ENCODE assay signal across 1 cellular context in the genomic region with DNA sequence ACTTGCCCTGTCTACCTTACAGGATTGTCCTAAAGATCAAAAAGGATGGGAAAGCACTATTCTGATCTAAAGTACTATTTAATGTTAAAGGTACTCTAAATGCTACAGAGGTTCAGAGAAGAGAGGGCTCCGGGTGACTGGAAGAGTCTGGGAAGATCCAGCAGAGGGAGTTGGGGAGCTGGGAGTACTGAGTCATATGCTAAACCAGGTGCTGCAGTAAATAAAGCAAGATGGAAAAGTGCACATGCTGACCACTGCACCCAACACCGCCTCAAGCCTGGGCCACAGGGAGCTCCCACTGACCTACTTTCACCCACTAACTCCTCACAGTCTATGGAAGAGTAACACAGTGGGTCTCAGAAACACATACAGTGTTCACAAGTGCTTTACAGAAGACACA.
TF ChIP-seq lines count a peak whose summit lies in the region.

No MANE protein-coding gene starts in this region.

TF ChIP-seq in WTC11, 78 proteins besides CTCF, POLR2A, EP300 and RAD21 (continued from another document):
- TF ChIP-seq, protein P1, sequence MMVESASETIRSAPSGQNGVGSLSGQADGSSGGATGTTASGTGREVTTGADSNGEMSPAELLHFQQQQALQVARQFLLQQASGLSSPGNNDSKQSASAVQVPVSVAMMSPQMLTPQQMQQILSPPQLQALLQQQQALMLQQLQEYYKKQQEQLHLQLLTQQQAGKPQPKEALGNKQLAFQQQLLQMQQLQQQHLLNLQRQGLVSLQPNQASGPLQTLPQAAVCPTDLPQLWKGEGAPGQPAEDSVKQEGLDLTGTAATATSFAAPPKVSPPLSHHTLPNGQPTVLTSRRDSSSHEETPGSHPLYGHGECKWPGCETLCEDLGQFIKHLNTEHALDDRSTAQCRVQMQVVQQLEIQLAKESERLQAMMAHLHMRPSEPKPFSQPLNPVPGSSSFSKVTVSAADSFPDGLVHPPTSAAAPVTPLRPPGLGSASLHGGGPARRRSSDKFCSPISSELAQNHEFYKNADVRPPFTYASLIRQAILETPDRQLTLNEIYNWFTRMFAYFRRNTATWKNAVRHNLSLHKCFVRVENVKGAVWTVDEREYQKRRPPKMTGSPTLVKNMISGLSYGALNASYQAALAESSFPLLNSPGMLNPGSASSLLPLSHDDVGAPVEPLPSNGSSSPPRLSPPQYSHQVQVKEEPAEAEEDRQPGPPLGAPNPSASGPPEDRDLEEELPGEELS (CRISPR knock-in tag; IDR thresholded peaks at IDR 0.05) = no peak
- TF ChIP-seq, protein P2, sequence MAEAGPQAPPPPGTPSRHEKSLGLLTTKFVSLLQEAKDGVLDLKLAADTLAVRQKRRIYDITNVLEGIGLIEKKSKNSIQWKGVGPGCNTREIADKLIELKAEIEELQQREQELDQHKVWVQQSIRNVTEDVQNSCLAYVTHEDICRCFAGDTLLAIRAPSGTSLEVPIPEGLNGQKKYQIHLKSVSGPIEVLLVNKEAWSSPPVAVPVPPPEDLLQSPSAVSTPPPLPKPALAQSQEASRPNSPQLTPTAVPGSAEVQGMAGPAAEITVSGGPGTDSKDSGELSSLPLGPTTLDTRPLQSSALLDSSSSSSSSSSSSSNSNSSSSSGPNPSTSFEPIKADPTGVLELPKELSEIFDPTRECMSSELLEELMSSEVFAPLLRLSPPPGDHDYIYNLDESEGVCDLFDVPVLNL (CRISPR knock-in tag; IDR thresholded peaks at IDR 0.05; ENCODE audit: borderline replicate concordance, low read depth) = no peak
- TF ChIP-seq ZNF219 (CRISPR knock-in tag; IDR thresholded peaks at IDR 0.05; ENCODE audit: borderline replicate concordance) = no peak
- TF ChIP-seq, protein P3, sequence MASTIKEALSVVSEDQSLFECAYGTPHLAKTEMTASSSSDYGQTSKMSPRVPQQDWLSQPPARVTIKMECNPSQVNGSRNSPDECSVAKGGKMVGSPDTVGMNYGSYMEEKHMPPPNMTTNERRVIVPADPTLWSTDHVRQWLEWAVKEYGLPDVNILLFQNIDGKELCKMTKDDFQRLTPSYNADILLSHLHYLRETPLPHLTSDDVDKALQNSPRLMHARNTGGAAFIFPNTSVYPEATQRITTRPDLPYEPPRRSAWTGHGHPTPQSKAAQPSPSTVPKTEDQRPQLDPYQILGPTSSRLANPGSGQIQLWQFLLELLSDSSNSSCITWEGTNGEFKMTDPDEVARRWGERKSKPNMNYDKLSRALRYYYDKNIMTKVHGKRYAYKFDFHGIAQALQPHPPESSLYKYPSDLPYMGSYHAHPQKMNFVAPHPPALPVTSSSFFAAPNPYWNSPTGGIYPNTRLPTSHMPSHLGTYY (CRISPR knock-in tag; IDR thresholded peaks at IDR 0.05) = no peak
- TF ChIP-seq, protein P4, sequence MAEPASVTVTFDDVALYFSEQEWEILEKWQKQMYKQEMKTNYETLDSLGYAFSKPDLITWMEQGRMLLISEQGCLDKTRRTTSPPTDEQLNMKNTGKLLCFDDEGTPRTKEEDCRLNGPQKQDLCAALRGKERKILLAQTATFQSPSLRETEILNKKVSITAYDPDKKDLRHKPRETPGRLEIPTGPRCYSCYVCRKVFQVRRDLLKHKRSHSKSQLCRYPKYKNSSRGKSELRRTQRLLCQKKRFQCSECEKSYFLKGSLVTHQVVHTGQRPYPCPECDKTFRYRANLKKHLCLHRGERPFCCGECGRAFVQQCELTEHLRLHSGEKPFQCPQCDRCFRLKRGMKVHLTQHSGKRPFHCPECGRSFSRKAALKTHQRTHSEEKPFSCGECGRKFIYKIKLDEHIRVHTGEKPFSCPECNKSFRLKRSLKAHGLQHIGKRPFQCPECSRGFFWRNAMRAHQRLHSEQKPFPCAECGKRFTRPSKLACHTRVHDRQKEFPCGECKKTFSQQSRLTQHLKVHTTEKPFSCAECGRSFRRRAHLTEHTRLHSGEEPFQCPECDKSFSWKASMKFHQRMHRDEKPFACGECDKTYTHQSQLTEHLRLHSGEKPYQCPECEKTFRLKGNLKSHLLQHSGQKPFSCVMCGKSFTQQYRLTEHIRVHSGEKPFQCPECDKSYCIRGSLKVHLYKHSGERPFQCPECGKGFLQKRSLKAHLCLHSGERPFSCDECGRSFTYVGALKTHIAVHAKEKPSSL (CRISPR knock-in tag; conservative IDR thresholded peaks at IDR 0.05) = no peak
- no peak for TF ChIP-seq PRRX2 (CRISPR knock-in tag; IDR thresholded peaks at IDR 0.05)
- TF ChIP-seq KAT7 (CRISPR knock-in tag; IDR thresholded peaks at IDR 0.05; ENCODE audit: borderline replicate concordance) = no peak
- no peak for TF ChIP-seq SOX15 (CRISPR knock-in tag; IDR thresholded peaks at IDR 0.05)
- TF ChIP-seq SP1 (CRISPR knock-in tag; conservative IDR thresholded peaks at IDR 0.05) = no peak
- TF ChIP-seq MXD4 (CRISPR knock-in tag; IDR thresholded peaks at IDR 0.05; ENCODE audit: borderline replicate concordance) = no peak
- TF ChIP-seq, protein P5, sequence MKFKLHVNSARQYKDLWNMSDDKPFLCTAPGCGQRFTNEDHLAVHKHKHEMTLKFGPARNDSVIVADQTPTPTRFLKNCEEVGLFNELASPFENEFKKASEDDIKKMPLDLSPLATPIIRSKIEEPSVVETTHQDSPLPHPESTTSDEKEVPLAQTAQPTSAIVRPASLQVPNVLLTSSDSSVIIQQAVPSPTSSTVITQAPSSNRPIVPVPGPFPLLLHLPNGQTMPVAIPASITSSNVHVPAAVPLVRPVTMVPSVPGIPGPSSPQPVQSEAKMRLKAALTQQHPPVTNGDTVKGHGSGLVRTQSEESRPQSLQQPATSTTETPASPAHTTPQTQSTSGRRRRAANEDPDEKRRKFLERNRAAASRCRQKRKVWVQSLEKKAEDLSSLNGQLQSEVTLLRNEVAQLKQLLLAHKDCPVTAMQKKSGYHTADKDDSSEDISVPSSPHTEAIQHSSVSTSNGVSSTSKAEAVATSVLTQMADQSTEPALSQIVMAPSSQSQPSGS (CRISPR knock-in tag; IDR thresholded peaks at IDR 0.05; ENCODE audit: borderline replicate concordance, low read depth) = no peak
- TF ChIP-seq ZNF416 (CRISPR knock-in tag; IDR thresholded peaks at IDR 0.05) = no peak
